Comparison of ENCODE assay signal across 15 cellular contexts in genomic region chr2:180367831-180368230, GRCh38.
DNase-seq lines count a peak whose midpoint lies in the region; ATAC-seq and TF ChIP-seq lines count a peak whose summit lies in the region.
"Had no signal": no experiment of that assay in that cellular context is flagged by ENCODE, and none has a peak within 500 bp of the region (broad histone marks: within the 10 kb centered on the region; RNA-seq: fewer than 3 reads in every experiment).

No MANE protein-coding gene starts in this region.

- no peaks in the 10 kb centered on the region for H3K79me2 ChIP-seq in SK-N-SH (ENCODE audit: insufficient read depth)
- H3K79me2 ChIP-seq in PC-3 (ENCODE audit: low read length), result no peaks in the 10 kb centered on the region
- H3K79me2 ChIP-seq: parathyroid adenoma had no signal

- no peak for DNase-seq in SK-N-SH
- peak; percentile 68 for DNase-seq in PC-3
- peak; percentile 29 for DNase-seq in epithelial cell of prostate (ENCODE audit: low read depth, low spot score)
- DNase-seq in retinal pigment epithelial cell (ENCODE audit: low read depth), result peak; percentile 64
- no peak for DNase-seq in stimulated activated CD4-positive, alpha-beta T cell treated with anti-CD3 and anti-CD28 coated beads, Interleukin-15, amount 100 ng/mL, for 24 hours
- no peak for DNase-seq in NCI-H187 treated with DMSO at 0.1 percent for 48 hours (lab: John Stamatoyannopoulos, UW)
- DNase-seq: activated CD8-positive, alpha-beta T cell treated with anti-CD3 and anti-CD28 coated beads for 36 hours; activated effector memory CD4-positive, alpha-beta T cell treated with anti-CD3 and anti-CD28 coated beads, Interleukin-2, amount 50 U/mL, for 16 hours; cerebellar nuclear complex; NCI-H2171 treated with DMSO at 0.1 percent for 48 hours; T-helper 9 cell had no signal

- H4K20me1 ChIP-seq in SK-N-SH (ENCODE audit: insufficient read depth), result no peaks in the 10 kb centered on the region
- no peaks in the 10 kb centered on the region for H4K20me1 ChIP-seq in PC-3 (ENCODE audit: low read length)

- BruUV-seq in PC-3 (replicated peaks; lab: Mats Ljungman, UMichigan), result no TSS peak

- TF ChIP-seq EP300 in SK-N-SH (IDR thresholded peaks at IDR 0.05; ENCODE audit: borderline replicate concordance in 1 of 2, low read depth in 1 of 2, low read length in 1 of 2), result no peak

- ATAC-seq in SK-N-SH treated with all-trans-retinoic acid at 6 μM for 48 hours (peak; percentile 55; the same call in 2 of the 3 replicates), PC-3 (peak; percentile 93), GM18870 (IDR thresholded peaks at IDR 0.05; ENCODE audit: unreplicated experiment) (no peak)
- ATAC-seq: activated CD8-positive, alpha-beta T cell treated with anti-CD3 and anti-CD28 coated beads for 36 hours; K562 had no signal

- POLR2A ChIA-PET in SK-N-SH (lab: Yijun Ruan, JAX), result no interaction called here
- POLR2A ChIA-PET in PC-3 (lab: Charles Lee; ENCODE audit: unreplicated experiment), result no interaction called here

- H3K4me1 ChIP-seq in SK-N-SH (ENCODE audit: control insufficient read depth in 1 of 2, insufficient read depth in 2 of 2, low read depth in 1 of 2, low read length in 1 of 2), result no peaks in the 10 kb centered on the region; a peak in 1 of 4 replicates
- peaks cover 25% of the 10 kb centered on the region for H3K4me1 ChIP-seq in PC-3 (ENCODE audit: insufficient read depth, low read length)

- H3K4me2 ChIP-seq in SK-N-SH, result no peak overlapping the region
- no peak overlapping the region for H3K4me2 ChIP-seq in PC-3 (ENCODE audit: low read length)

- CTCF ChIA-PET in SK-N-SH (lab: Yijun Ruan, JAX), result interaction anchor here (0.9 kb wide), 1 partner anchor 9 kb away, joined by 3 read pairs; no protein-coding TSS in a partner anchor
- CTCF ChIA-PET in PC-3 (lab: Charles Lee), result no interaction called here

- H3K9me3 ChIP-seq in SK-N-SH, result no peaks in the 10 kb centered on the region
- H3K9me3 ChIP-seq in PC-3 (ENCODE audit: low read length), result no peaks in the 10 kb centered on the region

- H3F3A ChIP-seq in SK-N-SH (replicated peaks; ENCODE audit: insufficient read depth) (no peaks in the 10 kb centered on the region), PC-3 (ENCODE audit: low read length, unreplicated experiment) (no peaks in the 10 kb centered on the region)

- H3K9me2 ChIP-seq in SK-N-SH (no peaks in the 10 kb centered on the region), PC-3 (replicated peaks; ENCODE audit: low read length) (no peaks in the 10 kb centered on the region)

- no peak overlapping the region for H3K4me3 ChIP-seq in SK-N-SH (ENCODE audit: low read depth in 2 of 2, low read length in 1 of 2)
- no peak overlapping the region for H3K4me3 ChIP-seq in PC-3 (ENCODE audit: low read length)
- H3K4me3 ChIP-seq in retinal pigment epithelial cell (ENCODE audit: low read length), result no peak overlapping the region
- H3K4me3 ChIP-seq: K562 had no signal

- H3K27me3 ChIP-seq in SK-N-SH (ENCODE audit: insufficient read depth) (no peaks in the 10 kb centered on the region), PC-3 (ENCODE audit: low read length) (no peaks in the 10 kb centered on the region)

- H3K9ac ChIP-seq in SK-N-SH (no peak overlapping the region), PC-3 (ENCODE audit: low read length) (peak overlapping the region; percentile 22; the same call in 1 of the 2 replicates)
- H3K9ac ChIP-seq: parathyroid adenoma had no signal

- no peak for TF ChIP-seq RAD21 in SK-N-SH (IDR thresholded peaks at IDR 0.05; ENCODE audit: low read length)

- TF ChIP-seq CTCF in SK-N-SH (IDR thresholded peaks at IDR 0.05), result no peak
- no peak for TF ChIP-seq CTCF in PC-3 (conservative IDR thresholded peaks at IDR 0.05; ENCODE audit: low read depth, low read length)
- TF ChIP-seq CTCF in retinal pigment epithelial cell (conservative IDR thresholded peaks at IDR 0.05; ENCODE audit: low read depth, low read length), result no peak

- H3K36me3 ChIP-seq in SK-N-SH (replicated peaks in 1 of 2; ENCODE audit: control insufficient read depth in 1 of 2, insufficient read depth in 2 of 2, low read length in 1 of 2) (no peaks in the 10 kb centered on the region), PC-3 (ENCODE audit: low read depth, low read length) (no peaks in the 10 kb centered on the region)

- intact Hi-C loops in PC-3 (cut with micrococcal nuclease), result loop anchor here (1.0 to 10.0 kb wide), 8 partner anchors 73 to 634 kb away; partner anchors contain the start of gene UBE2E3

- H2AFZ ChIP-seq in SK-N-SH (ENCODE audit: low read depth) (no peak overlapping the region), PC-3 (ENCODE audit: low read length) (no peak overlapping the region)
- H2AFZ ChIP-seq: parathyroid adenoma had no signal

- H3K27ac ChIP-seq in SK-N-SH (ENCODE audit: low read depth in 2 of 2, low read length in 1 of 2), result no peak overlapping the region
- H3K27ac ChIP-seq in PC-3 (ENCODE audit: low read length), result peak overlapping the region; percentile 71
- H3K27ac ChIP-seq in epithelial cell of prostate, result no peak overlapping the region
- H3K27ac ChIP-seq: parathyroid adenoma had no signal

TF ChIP-seq in SK-N-SH treated with all-trans-retinoic acid at 6 μM for 48 hours, 23 proteins besides CTCF, POLR2A, EP300 and RAD21 (continues in another document):
- TF ChIP-seq ZNF565 (CRISPR knock-in tag; conservative IDR thresholded peaks at IDR 0.05; ENCODE audit: low read depth) (no peak), OSR1 (CRISPR knock-in tag; IDR thresholded peaks at IDR 0.05) (no peak), CSRNP3 (CRISPR knock-in tag; IDR thresholded peaks at IDR 0.05) (no peak), ARNTL (CRISPR knock-in tag; IDR thresholded peaks at IDR 0.05; ENCODE audit: borderline replicate concordance, low read depth) (no peak), SNAI2 (CRISPR knock-in tag; IDR thresholded peaks at IDR 0.05) (no peak)
- TF ChIP-seq, protein P1, sequence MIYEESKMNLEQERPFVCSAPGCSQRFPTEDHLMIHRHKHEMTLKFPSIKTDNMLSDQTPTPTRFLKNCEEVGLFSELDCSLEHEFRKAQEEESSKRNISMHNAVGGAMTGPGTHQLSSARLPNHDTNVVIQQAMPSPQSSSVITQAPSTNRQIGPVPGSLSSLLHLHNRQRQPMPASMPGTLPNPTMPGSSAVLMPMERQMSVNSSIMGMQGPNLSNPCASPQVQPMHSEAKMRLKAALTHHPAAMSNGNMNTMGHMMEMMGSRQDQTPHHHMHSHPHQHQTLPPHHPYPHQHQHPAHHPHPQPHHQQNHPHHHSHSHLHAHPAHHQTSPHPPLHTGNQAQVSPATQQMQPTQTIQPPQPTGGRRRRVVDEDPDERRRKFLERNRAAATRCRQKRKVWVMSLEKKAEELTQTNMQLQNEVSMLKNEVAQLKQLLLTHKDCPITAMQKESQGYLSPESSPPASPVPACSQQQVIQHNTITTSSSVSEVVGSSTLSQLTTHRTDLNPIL (CRISPR knock-in tag; IDR thresholded peaks at IDR 0.05; ENCODE audit: low read depth), result no peak

TF ChIP-seq in SK-N-SH, 30 proteins besides CTCF, POLR2A, EP300 and RAD21:
- no peak for TF ChIP-seq TAF1 (IDR thresholded peaks at IDR 0.05; ENCODE audit: borderline replicate concordance, low read depth, low read length)
- no peak for TF ChIP-seq TEAD4 (IDR thresholded peaks at IDR 0.05; ENCODE audit: borderline replicate concordance, insufficient read depth)
- no peak for TF ChIP-seq GATA2 (CRISPR knock-in tag; IDR thresholded peaks at IDR 0.05)
- no peak for TF ChIP-seq RFX5 (IDR thresholded peaks at IDR 0.05; ENCODE audit: low read length)
- TF ChIP-seq CHD2 (IDR thresholded peaks at IDR 0.05; ENCODE audit: low read length, partially characterized antibody), result no peak
- no peak for TF ChIP-seq RXRA (IDR thresholded peaks at IDR 0.05; ENCODE audit: borderline replicate concordance, low read depth)
- no peak for TF ChIP-seq FOSL2 (IDR thresholded peaks at IDR 0.05; ENCODE audit: borderline replicate concordance, low read depth)
- no peak for TF ChIP-seq USF1 (IDR thresholded peaks at IDR 0.05; ENCODE audit: borderline replicate concordance, low read depth)
- no peak for TF ChIP-seq NRF1 (IDR thresholded peaks at IDR 0.05; ENCODE audit: low read depth, low read length)
TF ChIP-seq in SK-N-SH: peak in this region for 0.

Comparison
In these comparisons a context has a peak if more than half of its experiments do, and no peak if none do; other contexts are left out.
1. DNase-seq: peak in PC-3 (single experiment), epithelial cell of prostate (single experiment) and retinal pigment epithelial cell (single experiment); none in SK-N-SH (single experiment), stimulated activated CD4-positive, alpha-beta T cell treated with anti-CD3 and anti-CD28 coated beads, Interleukin-15, amount 100 ng/mL, for 24 hours (single experiment) and NCI-H187 treated with DMSO at 0.1 percent for 48 hours (single experiment).